22 cellular contexts compared by ENCODE assay signal in the genomic region with DNA sequence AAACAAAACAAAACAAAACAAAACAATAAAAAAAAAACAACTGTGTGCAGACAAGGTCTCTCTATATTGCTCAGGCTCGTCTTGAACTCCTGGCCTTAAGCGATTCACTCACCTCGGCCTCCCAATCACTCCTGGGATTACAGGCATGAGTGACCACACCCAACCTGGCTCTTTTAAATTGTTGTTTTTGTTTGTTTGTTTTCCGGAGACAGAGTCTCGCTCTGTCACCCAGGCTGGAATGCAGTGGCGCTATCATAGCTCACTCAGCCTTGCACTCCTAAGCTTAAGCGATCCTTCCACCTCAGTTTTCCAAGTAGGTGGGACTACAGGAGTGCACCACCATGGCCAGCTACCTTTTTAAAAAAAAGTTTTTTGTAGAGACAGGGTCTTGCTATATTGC.
DNase-seq lines count a peak whose midpoint lies in the region; ATAC-seq and TF ChIP-seq lines count a peak whose summit lies in the region.
"Had no signal": no experiment of that assay in that cellular context is flagged by ENCODE, and none has a peak within 500 bp of the region (broad histone marks: within the 10 kb centered on the region; RNA-seq: fewer than 3 reads in every experiment).

No MANE protein-coding gene starts in this region.

- H3K27me3 Mint-ChIP-seq in WTC11 (ENCODE audit: low read depth): no peaks in the 10 kb centered on the region; the same call in 1 of the 2 replicates

- H3K27me3 ChIP-seq in mesenchymal stem cell (ENCODE audit: control insufficient read depth in 1 of 2, insufficient read depth in 1 of 2, low read length in 2 of 2) (no peaks in the 10 kb centered on the region), left lung (no peaks in the 10 kb centered on the region)
- H3K27me3 ChIP-seq: BE2C; BLaER1 treated with 17β-estradiol and CSF1 and Interleukin-3, amounts not matched to agents 10 nM and 100 nM had no signal

- no peak overlapping the region for H2BK120ac ChIP-seq in mesenchymal stem cell (ENCODE audit: low read depth, low read length)

- no peak overlapping the region for H3K9ac ChIP-seq in mesenchymal stem cell (ENCODE audit: low read length)
- H3K9ac ChIP-seq: BLaER1 treated with 17β-estradiol and CSF1 and Interleukin-3, amounts not matched to agents 10 nM and 100 nM had no signal

- H3K18ac ChIP-seq in mesenchymal stem cell (ENCODE audit: low read depth in 1 of 2, low read length in 2 of 2): no peak overlapping the region

- H3K4me3 Mint-ChIP-seq in WTC11: no peak overlapping the region
- H3K4me3 Mint-ChIP-seq: CD4-positive, alpha-beta T cell; CD8-positive, alpha-beta memory T cell had no signal

- no peaks in the 10 kb centered on the region for H3K4me1 ChIP-seq in mesenchymal stem cell (ENCODE audit: control insufficient read depth, insufficient read depth, low read depth, low read length)
- H3K4me1 ChIP-seq in left lung: no peaks in the 10 kb centered on the region
- H3K4me1 ChIP-seq: A549; BE2C; BLaER1 treated with 17β-estradiol and CSF1 and Interleukin-3, amounts not matched to agents 10 nM and 100 nM had no signal

- peak overlapping the region; percentile 31 for H2BK5ac ChIP-seq in mesenchymal stem cell (ENCODE audit: low read depth, low read length, poor library complexity, severe bottlenecking)

- 0 out of 2 replicates have a peak, but pooled peaks have one; percentile 26 for ATAC-seq in WTC11
- ATAC-seq in HG03460 (IDR thresholded peaks at IDR 0.05; ENCODE audit: unreplicated experiment): no peak
- no peak for ATAC-seq in left lung
- no peak for ATAC-seq in GM19351 (IDR thresholded peaks at IDR 0.05; ENCODE audit: unreplicated experiment)
- ATAC-seq: A549, GM12878 had no signal

- peaks cover 7% of the 10 kb centered on the region for H3K9me3 Mint-ChIP-seq in WTC11

- no peak overlapping the region for H4K8ac ChIP-seq in mesenchymal stem cell (ENCODE audit: low read length)

- H3K36me3 Mint-ChIP-seq in WTC11: peaks cover 4% of the 10 kb centered on the region; the same call in 1 of the 2 replicates
- H3K36me3 Mint-ChIP-seq: CD14-positive monocyte; CD8-positive, alpha-beta memory T cell had no signal

- peaks cover 12% of the 10 kb centered on the region for H3K9me3 ChIP-seq in mesenchymal stem cell (ENCODE audit: control insufficient read depth, low read length)
- H3K9me3 ChIP-seq in left lung: no peaks in the 10 kb centered on the region
- H3K9me3 ChIP-seq: A549, BE2C had no signal

- 48% methylated on average over 7 of the region's 7 CpGs for WGBS in mesenchymal stem cell

- H3K4me3 ChIP-seq in mesenchymal stem cell (ENCODE audit: insufficient read depth in 1 of 2, low read depth in 1 of 2, low read length in 2 of 2) (no peak overlapping the region), left lung (no peak overlapping the region)
- H3K4me3 ChIP-seq: A549; BLaER1 treated with 17β-estradiol and CSF1 and Interleukin-3, amounts not matched to agents 10 nM and 100 nM; GM12878 had no signal

- no peak overlapping the region for H2AFZ ChIP-seq in mesenchymal stem cell (ENCODE audit: low read depth, low read length)

- no peak overlapping the region for H3K23ac ChIP-seq in mesenchymal stem cell (ENCODE audit: low read length in 2 of 2)

- intact Hi-C loops in left lung (cut with DNase I): no loop called here

- H2BK12ac ChIP-seq in mesenchymal stem cell (ENCODE audit: low read length in 2 of 2): no peak overlapping the region

- H3K4me1 Mint-ChIP-seq in WTC11: peaks cover 18% of the 10 kb centered on the region
- H3K4me1 Mint-ChIP-seq: CD14-positive monocyte; CD8-positive, alpha-beta memory T cell had no signal

- no peak overlapping the region for H2AK5ac ChIP-seq in mesenchymal stem cell (ENCODE audit: low read length, severe bottlenecking)

- TF ChIP-seq CTCF in WTC11 (IDR thresholded peaks at IDR 0.05) (no peak), left lung (IDR thresholded peaks at IDR 0.05) (no peak)

- no peak overlapping the region for H3K4me2 ChIP-seq in mesenchymal stem cell (ENCODE audit: low read length, poor library complexity, severe bottlenecking)
- H3K4me2 ChIP-seq: A549; BLaER1 treated with 17β-estradiol and CSF1 and Interleukin-3, amounts not matched to agents 10 nM and 100 nM had no signal

- POLR2A ChIA-PET in WTC11 (lab: Charles Lee): no interaction called here

- H3K4ac ChIP-seq in mesenchymal stem cell (ENCODE audit: low read depth in 1 of 2, low read length in 2 of 2): no peak overlapping the region

- no peak overlapping the region for H3K27ac Mint-ChIP-seq in WTC11
- H3K27ac Mint-ChIP-seq: CD14-positive monocyte; CD4-positive, alpha-beta T cell; CD8-positive, alpha-beta memory T cell had no signal

- CTCF ChIA-PET in WTC11 (lab: Charles Lee): interaction anchor here (1.5 kb wide), 1 partner anchor 274 kb away, joined by 3 read pairs; no protein-coding TSS in a partner anchor

- no peak overlapping the region for H4K91ac ChIP-seq in mesenchymal stem cell (ENCODE audit: low read length)

- H2BK15ac ChIP-seq in mesenchymal stem cell (ENCODE audit: low read depth, poor library complexity, severe bottlenecking): no peak overlapping the region

- H3K79me1 ChIP-seq in mesenchymal stem cell (replicated peaks; ENCODE audit: low read length, poor library complexity, severe bottlenecking): no peaks in the 10 kb centered on the region

- DNase-seq in ELF-1 (ENCODE audit: low read depth, low spot score): peak; percentile 56
- DNase-seq in WTC11 (ENCODE audit: low spot score): no peak
- no peak for DNase-seq in mesenchymal stem cell
- no peak for DNase-seq in left lung
- DNase-seq in NK-92 treated with Interleukin-12 subunit alpha and Interleukin-12 subunit beta, amount 100 ng/mL, for 24 hours (lab: John Stamatoyannopoulos, UW): no peak
- DNase-seq: 8988T; ACHN; AML-193; BE2C; CD4-positive, alpha-beta T cell; CD8-positive, alpha-beta memory T cell; DMS153; DND-41; GDM1; H7; HCEC 1CT had no signal

- no peak overlapping the region for H3K14ac ChIP-seq in mesenchymal stem cell (ENCODE audit: low read length in 2 of 2)

- H3K36me3 ChIP-seq in mesenchymal stem cell (ENCODE audit: control insufficient read depth in 1 of 2, insufficient read depth in 2 of 2, low read depth in 1 of 2, low read length in 2 of 2) (no peaks in the 10 kb centered on the region), left lung (no peaks in the 10 kb centered on the region)
- H3K36me3 ChIP-seq: BE2C; BLaER1 treated with 17β-estradiol and CSF1 and Interleukin-3, amounts not matched to agents 10 nM and 100 nM had no signal

- H3K27ac ChIP-seq in mesenchymal stem cell (ENCODE audit: low read length, poor library complexity, severe bottlenecking) (no peak overlapping the region), left lung (no peak overlapping the region)
- H3K27ac ChIP-seq: A549; BLaER1 treated with 17β-estradiol and CSF1 and Interleukin-3, amounts not matched to agents 10 nM and 100 nM had no signal

TF ChIP-seq in WTC11, 78 proteins besides CTCF, POLR2A, EP300 and RAD21:
- TF ChIP-seq NFATC4 (CRISPR knock-in tag; IDR thresholded peaks at IDR 0.05): no peak
- TF ChIP-seq, protein P1, sequence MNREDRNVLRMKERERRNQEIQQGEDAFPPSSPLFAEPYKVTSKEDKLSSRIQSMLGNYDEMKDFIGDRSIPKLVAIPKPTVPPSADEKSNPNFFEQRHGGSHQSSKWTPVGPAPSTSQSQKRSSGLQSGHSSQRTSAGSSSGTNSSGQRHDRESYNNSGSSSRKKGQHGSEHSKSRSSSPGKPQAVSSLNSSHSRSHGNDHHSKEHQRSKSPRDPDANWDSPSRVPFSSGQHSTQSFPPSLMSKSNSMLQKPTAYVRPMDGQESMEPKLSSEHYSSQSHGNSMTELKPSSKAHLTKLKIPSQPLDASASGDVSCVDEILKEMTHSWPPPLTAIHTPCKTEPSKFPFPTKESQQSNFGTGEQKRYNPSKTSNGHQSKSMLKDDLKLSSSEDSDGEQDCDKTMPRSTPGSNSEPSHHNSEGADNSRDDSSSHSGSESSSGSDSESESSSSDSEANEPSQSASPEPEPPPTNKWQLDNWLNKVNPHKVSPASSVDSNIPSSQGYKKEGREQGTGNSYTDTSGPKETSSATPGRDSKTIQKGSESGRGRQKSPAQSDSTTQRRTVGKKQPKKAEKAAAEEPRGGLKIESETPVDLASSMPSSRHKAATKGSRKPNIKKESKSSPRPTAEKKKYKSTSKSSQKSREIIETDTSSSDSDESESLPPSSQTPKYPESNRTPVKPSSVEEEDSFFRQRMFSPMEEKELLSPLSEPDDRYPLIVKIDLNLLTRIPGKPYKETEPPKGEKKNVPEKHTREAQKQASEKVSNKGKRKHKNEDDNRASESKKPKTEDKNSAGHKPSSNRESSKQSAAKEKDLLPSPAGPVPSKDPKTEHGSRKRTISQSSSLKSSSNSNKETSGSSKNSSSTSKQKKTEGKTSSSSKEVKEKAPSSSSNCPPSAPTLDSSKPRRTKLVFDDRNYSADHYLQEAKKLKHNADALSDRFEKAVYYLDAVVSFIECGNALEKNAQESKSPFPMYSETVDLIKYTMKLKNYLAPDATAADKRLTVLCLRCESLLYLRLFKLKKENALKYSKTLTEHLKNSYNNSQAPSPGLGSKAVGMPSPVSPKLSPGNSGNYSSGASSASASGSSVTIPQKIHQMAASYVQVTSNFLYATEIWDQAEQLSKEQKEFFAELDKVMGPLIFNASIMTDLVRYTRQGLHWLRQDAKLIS (CRISPR knock-in tag; IDR thresholded peaks at IDR 0.05; ENCODE audit: borderline replicate concordance): no peak
- TF ChIP-seq ZNF121 (CRISPR knock-in tag; IDR thresholded peaks at IDR 0.05): 0 out of 2 replicates have a peak, but pooled peaks have one; percentile 27
- no peak for TF ChIP-seq ZNF232 (CRISPR knock-in tag; IDR thresholded peaks at IDR 0.05)
- TF ChIP-seq, protein P2, sequence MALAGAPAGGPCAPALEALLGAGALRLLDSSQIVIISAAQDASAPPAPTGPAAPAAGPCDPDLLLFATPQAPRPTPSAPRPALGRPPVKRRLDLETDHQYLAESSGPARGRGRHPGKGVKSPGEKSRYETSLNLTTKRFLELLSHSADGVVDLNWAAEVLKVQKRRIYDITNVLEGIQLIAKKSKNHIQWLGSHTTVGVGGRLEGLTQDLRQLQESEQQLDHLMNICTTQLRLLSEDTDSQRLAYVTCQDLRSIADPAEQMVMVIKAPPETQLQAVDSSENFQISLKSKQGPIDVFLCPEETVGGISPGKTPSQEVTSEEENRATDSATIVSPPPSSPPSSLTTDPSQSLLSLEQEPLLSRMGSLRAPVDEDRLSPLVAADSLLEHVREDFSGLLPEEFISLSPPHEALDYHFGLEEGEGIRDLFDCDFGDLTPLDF (CRISPR knock-in tag; IDR thresholded peaks at IDR 0.05): no peak
- no peak for TF ChIP-seq ESRRA (CRISPR knock-in tag; IDR thresholded peaks at IDR 0.05; ENCODE audit: borderline replicate concordance)
TF ChIP-seq in WTC11: peak in this region for 1.
